8 cellular contexts compared by ENCODE assay signal in the genomic region with DNA sequence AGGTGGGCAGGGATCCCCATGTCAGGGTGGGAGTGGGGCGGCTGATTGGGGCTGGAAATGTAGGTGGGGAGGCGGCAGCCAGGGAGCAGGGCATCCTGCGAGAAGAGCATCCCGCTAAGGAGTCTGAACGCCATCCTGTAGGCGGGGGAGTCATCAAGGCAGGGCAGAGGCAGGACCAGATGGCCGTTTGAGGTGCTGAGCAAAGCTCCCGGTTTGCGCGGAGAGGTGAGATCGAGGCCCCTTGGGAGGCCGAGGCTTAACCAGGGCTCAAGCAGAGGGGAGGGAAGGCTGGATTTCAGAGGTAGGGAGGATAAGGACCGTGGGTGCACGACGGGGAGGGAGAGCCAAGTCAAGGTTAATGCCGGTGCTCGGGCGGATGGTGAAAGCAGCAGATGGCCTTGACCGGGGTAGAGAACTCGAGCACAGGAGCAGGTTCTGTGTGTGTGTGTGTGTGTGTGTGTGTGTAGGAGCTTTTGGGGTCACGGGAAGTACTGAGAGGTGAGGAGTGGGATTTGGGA. TPM values are rescaled to one million over a fixed set of nuclear protein-coding genes. Genes with fewer than 3 reads are reported as not detected.
A peak's percentile ranks its signal among the peaks of the same experiment; 100 is the strongest.
DNase-seq lines count a peak whose midpoint lies in the region; ATAC-seq and TF ChIP-seq lines count a peak whose summit lies in the region.

No MANE protein-coding gene starts in this region.

- H3K36me3 Mint-ChIP-seq in T-helper 17 cell (ENCODE audit: low read depth) = peaks cover 6% of the 10 kb centered on the region

- TF ChIP-seq EP300 in neural cell (conservative IDR thresholded peaks at IDR 0.05; ENCODE audit: poor library complexity, severe bottlenecking) = no peak

- H3K4me3 ChIP-seq in esophagus (ENCODE audit: low read depth in 1 of 2, low read length in 2 of 2) = peak overlapping the region; percentile 85 to 96
- peak overlapping the region; percentile 77 for H3K4me3 ChIP-seq in neural cell (ENCODE audit: low read length)

- peaks cover 0 to 5% of the 10 kb centered on the region in 2 donors for H3K4me1 ChIP-seq in esophagus (ENCODE audit: control insufficient read depth in 2 of 2, insufficient read depth in 2 of 2, low read length in 1 of 2)

- H3F3A ChIP-seq in neural cell (ENCODE audit: insufficient read depth, low read length, poor library complexity, severe bottlenecking) = no peaks in the 10 kb centered on the region

- no peaks in the 10 kb centered on the region for H3K9me3 ChIP-seq in T-helper 17 cell (ENCODE audit: control insufficient read depth, low read length, poor library complexity, severe bottlenecking)
- no peaks in the 10 kb centered on the region for H3K9me3 ChIP-seq in esophagus (ENCODE audit: control insufficient read depth in 2 of 2, insufficient read depth in 1 of 2, low read depth in 1 of 2, low read length in 1 of 2)
- H3K9me3 ChIP-seq in neural cell (ENCODE audit: low read length) = no peaks in the 10 kb centered on the region

- no peaks in the 10 kb centered on the region for H3K27me3 Mint-ChIP-seq in T-helper 17 cell

- H3K4me2 ChIP-seq in neural cell (ENCODE audit: low read length) = no peak overlapping the region

- peak overlapping the region; percentile 90 for H3K27ac Mint-ChIP-seq in T-helper 17 cell

- 6 to 9% methylated on average over 20 to 21 of the region's 21 CpGs for WGBS in esophagus, 2 donors

- TF ChIP-seq CTCF in neural cell (IDR thresholded peaks at IDR 0.05; ENCODE audit: poor library complexity, severe bottlenecking) = no peak

- ATAC-seq in activated CD4-positive, CD25-positive, alpha-beta regulatory T cell treated with anti-CD3 and anti-CD28 coated beads, Interleukin-2, amount 50 U/mL, for 24 hours = peak; percentile 22 to 29
- peak; percentile 17 for ATAC-seq in HG03045 (IDR thresholded peaks at IDR 0.05; ENCODE audit: unreplicated experiment)
- ATAC-seq in T-helper 17 cell = peak; percentile 23
- ATAC-seq in HG02981 (IDR thresholded peaks at IDR 0.05; ENCODE audit: unreplicated experiment) = no peak

- DNase-seq in activated CD4-positive, CD25-positive, alpha-beta regulatory T cell treated with anti-CD3 and anti-CD28 coated beads, Interleukin-2, amount 50 U/mL, for 72 hours = no peak
- DNase-seq in T-helper 17 cell (peak in 1 of 3 donors; percentile 13), NK-92 (lab: John Stamatoyannopoulos, UW; ENCODE audit: unreplicated experiment) (no peak)

- peaks cover 20% of the 10 kb centered on the region for H3K4me1 Mint-ChIP-seq in T-helper 17 cell

- peak overlapping the region; percentile 95 to 97 for H3K27ac ChIP-seq in esophagus (ENCODE audit: low read depth in 2 of 2, low read length in 1 of 2)
- no peak overlapping the region for H3K27ac ChIP-seq in neural cell (ENCODE audit: low read length)

- no peaks in the 10 kb centered on the region for H3K79me2 ChIP-seq in neural cell (replicated peaks; ENCODE audit: insufficient read depth, low read length)

- peak overlapping the region; percentile 98 for H3K4me3 Mint-ChIP-seq in T-helper 17 cell

- TF ChIP-seq RAD21 in neural cell (conservative IDR thresholded peaks at IDR 0.05) = no peak

- H2AFZ ChIP-seq in neural cell (ENCODE audit: low read depth, low read length) = peak overlapping the region; percentile 1

- no peaks in the 10 kb centered on the region for H3K9me2 ChIP-seq in neural cell (ENCODE audit: insufficient read depth, low read length)

- H3K9ac ChIP-seq in neural cell (ENCODE audit: low read length) = no peak overlapping the region

- H3K36me3 ChIP-seq in esophagus (ENCODE audit: control insufficient read depth in 2 of 2, insufficient read depth in 2 of 2, low read length in 1 of 2) (peaks cover 0 to 18% of the 10 kb centered on the region in 2 donors), neural cell (ENCODE audit: insufficient read depth, low read length) (no peaks in the 10 kb centered on the region)

- no peaks in the 10 kb centered on the region for H4K20me1 ChIP-seq in neural cell (ENCODE audit: insufficient read depth)

- H3K27me3 ChIP-seq in esophagus (ENCODE audit: control insufficient read depth in 1 of 2, insufficient read depth in 2 of 2, low read length in 2 of 2) (no peaks in the 10 kb centered on the region), neural cell (ENCODE audit: insufficient read depth, low read depth, low read length) (no peaks in the 10 kb centered on the region)

TF ChIP-seq in neural cell, 6 proteins besides CTCF, POLR2A, EP300 and RAD21:
- no peak for TF ChIP-seq TAF1 (IDR thresholded peaks at IDR 0.05; ENCODE audit: low read depth)
TF ChIP-seq in neural cell: peak in this region for 0.

RNA-seq across cellular contexts. Expression of a gene that starts 0.5 kb away (rescaled TPM):
- total RNA-seq in T-helper 17 cell = 100 to 1,000 TPM; 219 to 256 TPM
- polyA plus RNA-seq in esophagus = 100 to 1,000 TPM; 640 to 840 TPM
- polyA plus RNA-seq in neural cell = 127 and 133 TPM in 2 replicates
- 15.1 and 33.2 TPM in 2 replicates for polyA minus RNA-seq in neural cell

RNA-seq across cellular contexts. Expression of a gene that starts 12.4 kb away (rescaled TPM):
- 10 to 100 TPM; 17.2 to 19.9 TPM for total RNA-seq in T-helper 17 cell
- polyA plus RNA-seq in esophagus = 100 to 1,000 TPM; 142 to 171 TPM
- 224 and 262 TPM in 2 replicates for polyA plus RNA-seq in neural cell
- 42.9 and 48.0 TPM in 2 replicates for polyA minus RNA-seq in neural cell

RNA-seq across cellular contexts. Expression of a gene that starts 45.1 kb away (rescaled TPM):
- 10 to 100 TPM; 77.0 to 85.8 TPM for total RNA-seq in T-helper 17 cell
- polyA plus RNA-seq in esophagus (10 to 100 TPM; 12.7 to 15.1 TPM), neural cell (189 and 201 TPM in 2 replicates)
- 430 and 440 TPM in 2 replicates for polyA minus RNA-seq in neural cell

Comparison
In these comparisons a context has a peak if more than half of its experiments do, and no peak if none do; other contexts are left out.
1. RNA of a gene that starts 45.1 kb away (polyA plus RNA-seq): 189 to 201 TPM in neural cell; 12.7 to 15.1 TPM in esophagus; every median in the first group is over 10 times any median in the second.